In genomic region chr19:18273566-18274302, GRCh38 we compare ENCODE assay signal across 16 cellular contexts. TPM values are rescaled to one million over a fixed set of nuclear protein-coding genes. Genes with fewer than 3 reads are reported as not detected.
DNase-seq lines count a peak whose midpoint lies in the region; ATAC-seq, FAIRE-seq and TF ChIP-seq lines count a peak whose summit lies in the region.
"Had no signal": no experiment of that assay in that cellular context is flagged by ENCODE, and none has a peak within 500 bp of the region (broad histone marks: within the 10 kb centered on the region; RNA-seq: fewer than 3 reads in every experiment).

No MANE protein-coding gene starts in this region.

- TF ChIP-seq POLR2A in HCT116 (IDR thresholded peaks at IDR 0.05; ENCODE audit: borderline replicate concordance, extremely low read depth, insufficient read depth, insufficient read length) (no peak), testis (IDR thresholded peaks at IDR 0.05) (no peak)

- peaks cover 7% of the 10 kb centered on the region for H3K36me3 Mint-ChIP-seq in astrocyte (ENCODE audit: low read depth, unreplicated experiment)
- peaks cover 11% of the 10 kb centered on the region for H3K36me3 Mint-ChIP-seq in memory B cell

- no peak for FAIRE-seq in astrocyte (lab: Jason Lieb, UNC)
- FAIRE-seq: keratinocyte, RCC 7860 had no signal

- H3K4me3 ChIP-seq in HCT116 (replicated peaks in 1 of 2; ENCODE audit: low read depth in 1 of 2, low read length in 2 of 2) (peak overlapping the region; percentile 17 to 47), astrocyte (ENCODE audit: insufficient read depth, low read depth, low read length) (no peak overlapping the region), testis (no peak overlapping the region)
- H3K4me3 ChIP-seq: GM23338 had no signal

- CTCF ChIA-PET in HCT116 (lab: Charles Lee) = interaction anchor here (0.5 to 2.3 kb wide), 7 partner anchors 19 to 143 kb away, joined by 3 to 15 read pairs (median 3); a partner anchor contains a TSS

- H3K27ac Mint-ChIP-seq in astrocyte (ENCODE audit: unreplicated experiment) (peak overlapping the region; percentile 26), memory B cell (peak overlapping the region; percentile 82)
- H3K27ac Mint-ChIP-seq: activated CD8-positive, alpha-beta memory T cell treated with anti-CD3 and anti-CD28 coated beads, Interleukin-2, amount 10 ng/mL, durations not matched to agents 7 days and 5 days; GM23338 had no signal

- H3K4me1 Mint-ChIP-seq in astrocyte (ENCODE audit: low read depth, unreplicated experiment) = peaks cover 6% of the 10 kb centered on the region
- peaks cover 25% of the 10 kb centered on the region for H3K4me1 Mint-ChIP-seq in memory B cell

- POLR2A ChIA-PET in HCT116 (lab: Charles Lee) = interaction anchor here (0.7 to 5.3 kb wide), 8 partner anchors 18 to 115 kb away, joined by 3 to 24 read pairs (median 4); partner anchors contain the start of genes GDF15 and LSM4

- BruUV-seq in HCT116 (replicated peaks; lab: Mats Ljungman, UMichigan) = no TSS peak

- intact Hi-C loops in HCT116 (cut with micrococcal nuclease) = loop anchor here (1.0 to 2.0 kb wide), 2 partner anchors 31 to 81 kb away; no protein-coding TSS in a partner anchor
- intact Hi-C loops in testis (cut with DNase I; ENCODE audit: low total_unique reads) = no loop called here

- no peaks in the 10 kb centered on the region for H3K9me3 Mint-ChIP-seq in astrocyte (ENCODE audit: unreplicated experiment)
- H3K9me3 Mint-ChIP-seq in memory B cell = no peaks in the 10 kb centered on the region
- H3K9me3 Mint-ChIP-seq: GM23338 had no signal

- H3K79me2 ChIP-seq in HCT116 (ENCODE audit: insufficient read depth, low read length) (peaks cover 14% of the 10 kb centered on the region), astrocyte (ENCODE audit: insufficient read depth, low read length) (peaks cover 33% of the 10 kb centered on the region)

- H3K27ac ChIP-seq in HCT116 (ENCODE audit: low read depth, low read length) (peak overlapping the region; percentile 92), astrocyte (ENCODE audit: low read depth, low read length) (no peak overlapping the region), testis (peak overlapping the region; percentile 70 to 71)

- H3K9ac ChIP-seq in HCT116 (ENCODE audit: low read length) (peak overlapping the region; percentile 66), astrocyte (ENCODE audit: low read length) (no peak overlapping the region)

- no peak for TF ChIP-seq CTCF in HCT116 (IDR thresholded peaks at IDR 0.05 in 2 of 3, conservative IDR thresholded peaks at IDR 0.05 in 1 of 3; ENCODE audit: borderline replicate concordance in 1 of 3, insufficient read depth in 1 of 3, low read depth in 2 of 3, low read length in 2 of 3)
- TF ChIP-seq CTCF in astrocyte (IDR thresholded peaks at IDR 0.05; ENCODE audit: insufficient read depth, low read depth, low read length) = no peak
- no peak for TF ChIP-seq CTCF in testis (IDR thresholded peaks at IDR 0.05)

- RAD21 ChIA-PET in HCT116 (lab: Charles Lee; ENCODE audit: low non-redundant PET in 1 of 2, low total read pairs in 2 of 2, uncharacterized antibody in 2 of 2, unreplicated experiment in 2 of 2) = interaction anchor here (0.6 to 1.7 kb wide), 6 partner anchors 19 to 55 kb away, joined by 3 to 10 read pairs (median 3); no protein-coding TSS in a partner anchor

- H3K27me3 ChIP-seq in HCT116 (ENCODE audit: insufficient read depth, low read length) (no peaks in the 10 kb centered on the region), astrocyte (ENCODE audit: insufficient read depth, low read length) (no peaks in the 10 kb centered on the region), testis (no peaks in the 10 kb centered on the region)

- peak overlapping the region; percentile 87 for H3K4me2 ChIP-seq in HCT116 (ENCODE audit: low read length)
- no peak overlapping the region for H3K4me2 ChIP-seq in astrocyte (ENCODE audit: low read length)
- H3K4me2 ChIP-seq: GM23338 had no signal

- H2AFZ ChIP-seq in HCT116 (ENCODE audit: low read depth, low read length, poor library complexity, severe bottlenecking) (no peak overlapping the region), astrocyte (ENCODE audit: low read depth, low read length) (no peak overlapping the region)
- H2AFZ ChIP-seq: GM23338 had no signal

- H4K20me1 ChIP-seq in HCT116 (ENCODE audit: insufficient read depth) (no peaks in the 10 kb centered on the region), astrocyte (ENCODE audit: insufficient read depth, low read length) (peaks cover 55% of the 10 kb centered on the region)

- H3K9me2 ChIP-seq in HCT116 (ENCODE audit: insufficient read depth) = no peaks in the 10 kb centered on the region

- H3K4me1 ChIP-seq in HCT116 (ENCODE audit: control insufficient read depth in 1 of 2, insufficient read depth in 2 of 2, low read length in 2 of 2) (peaks cover 53 to 65% of the 10 kb centered on the region in 2 experiments), astrocyte (ENCODE audit: insufficient read depth, low read length) (peaks cover 30% of the 10 kb centered on the region), testis (peaks cover 25% of the 10 kb centered on the region)

- DNase-seq in HCT116 (ENCODE audit: low read depth, low spot score) = no peak
- DNase-seq in astrocyte (ENCODE audit: low read depth) = no peak
- peak in 1 of 2 donors; percentile 43 for DNase-seq in memory B cell (ENCODE audit: low spot score in 2 of 2)
- DNase-seq in testis = no peak
- DNase-seq in GF-D8 (lab: John Stamatoyannopoulos, UW) = no peak
- no peak for DNase-seq in activated naive CD4-positive, alpha-beta T cell treated with Interleukin-2 at 50 U/mL for 16 hours
- DNase-seq in T1000 (lab: John Stamatoyannopoulos, UW) = no peak
- DNase-seq: activated gamma-delta T cell treated with Interleukin-2 at 50 U/mL for 16 hours, glutamatergic neuron, NCI-H774, posterior cingulate gyrus had no signal

- H3K36me3 ChIP-seq in HCT116 (ENCODE audit: control insufficient read depth in 1 of 2, insufficient read depth in 2 of 2, low read length in 2 of 2) (0 out of 4 replicates have a peak, but pooled peaks cover 0 to 4% of the 10 kb centered on the region in 2 experiments), astrocyte (ENCODE audit: insufficient read depth, low read length) (peaks cover 4% of the 10 kb centered on the region), testis (ENCODE audit: low read depth, missing control alignments) (no peaks in the 10 kb centered on the region)

- WGBS in testis, 2 donors = 93 to 95% methylated on average over 13 to 14 of the region's 14 CpGs

- no peak for TF ChIP-seq RAD21 in HCT116 (IDR thresholded peaks at IDR 0.05; ENCODE audit: low read depth)

- H3K4me3 Mint-ChIP-seq in astrocyte (ENCODE audit: unreplicated experiment) = no peak overlapping the region
- H3K4me3 Mint-ChIP-seq in memory B cell = no peak overlapping the region
- H3K4me3 Mint-ChIP-seq: activated CD8-positive, alpha-beta memory T cell treated with anti-CD3 and anti-CD28 coated beads, Interleukin-2, amount 10 ng/mL, durations not matched to agents 7 days and 5 days; GM23338 had no signal

- H3K9me3 ChIP-seq in HCT116 (ENCODE audit: control insufficient read depth in 1 of 2, insufficient read depth in 1 of 2, low read depth in 1 of 2, low read length in 2 of 2) (no peaks in the 10 kb centered on the region), astrocyte (ENCODE audit: insufficient read depth, low read depth, low read length) (no peaks in the 10 kb centered on the region), testis (no peaks in the 10 kb centered on the region)

- H3K27me3 Mint-ChIP-seq in astrocyte (ENCODE audit: low read depth, unreplicated experiment) (no peaks in the 10 kb centered on the region), memory B cell (no peaks in the 10 kb centered on the region)
- H3K27me3 Mint-ChIP-seq: activated CD8-positive, alpha-beta memory T cell treated with anti-CD3 and anti-CD28 coated beads, Interleukin-2, amount 10 ng/mL, durations not matched to agents 7 days and 5 days had no signal

- ATAC-seq in HCT116 (no peak), memory B cell (ENCODE audit: low read depth) (no peak)

TF ChIP-seq in HCT116, 20 proteins besides CTCF, POLR2A, EP300 and RAD21 (continues in another document):
- TF ChIP-seq JUND (IDR thresholded peaks at IDR 0.05) (no peak), MAX (IDR thresholded peaks at IDR 0.05) (no peak), EZH2phosphoT487 (IDR thresholded peaks at IDR 0.05; ENCODE audit: borderline replicate concordance) (no peak)
- TF ChIP-seq, protein P1, sequence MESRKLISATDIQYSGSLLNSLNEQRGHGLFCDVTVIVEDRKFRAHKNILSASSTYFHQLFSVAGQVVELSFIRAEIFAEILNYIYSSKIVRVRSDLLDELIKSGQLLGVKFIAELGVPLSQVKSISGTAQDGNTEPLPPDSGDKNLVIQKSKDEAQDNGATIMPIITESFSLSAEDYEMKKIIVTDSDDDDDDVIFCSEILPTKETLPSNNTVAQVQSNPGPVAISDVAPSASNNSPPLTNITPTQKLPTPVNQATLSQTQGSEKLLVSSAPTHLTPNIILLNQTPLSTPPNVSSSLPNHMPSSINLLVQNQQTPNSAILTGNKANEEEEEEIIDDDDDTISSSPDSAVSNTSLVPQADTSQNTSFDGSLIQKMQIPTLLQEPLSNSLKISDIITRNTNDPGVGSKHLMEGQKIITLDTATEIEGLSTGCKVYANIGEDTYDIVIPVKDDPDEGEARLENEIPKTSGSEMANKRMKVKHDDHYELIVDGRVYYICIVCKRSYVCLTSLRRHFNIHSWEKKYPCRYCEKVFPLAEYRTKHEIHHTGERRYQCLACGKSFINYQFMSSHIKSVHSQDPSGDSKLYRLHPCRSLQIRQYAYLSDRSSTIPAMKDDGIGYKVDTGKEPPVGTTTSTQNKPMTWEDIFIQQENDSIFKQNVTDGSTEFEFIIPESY (IDR thresholded peaks at IDR 0.05; ENCODE audit: extremely low read depth, insufficient replicate concordance, low read length) = no peak

RNA-seq across cellular contexts. Expression of gene IQCN, which starts 0.5 kb away (rescaled TPM):
- 4.8 TPM for total RNA-seq in HCT116 (2021; ENCODE audit: unreplicated experiment)
- polyA plus RNA-seq in HCT116 (2012) = 1.9 and 2.7 TPM in 2 replicates
- 1.3 and 1.7 TPM in 2 replicates for total RNA-seq in astrocyte
- total RNA-seq in testis = 10 to 100 TPM; 30.1 to 62.3 TPM
- 88.1 TPM for polyA plus RNA-seq in testis (ENCODE audit: insufficient read depth, low read depth, low replicate concordance)
- polyA plus RNA-seq: GM23338, keratinocyte had no signal

RNA-seq across cellular contexts. Expression of gene JUND, which starts 7.7 kb away (rescaled TPM):
- total RNA-seq in HCT116 (2021; ENCODE audit: unreplicated experiment) (221 TPM), astrocyte (151 and 161 TPM in 2 replicates), testis (100 to 1,000 TPM; 615 to 654 TPM)
- 179 and 285 TPM in 2 replicates for polyA plus RNA-seq in HCT116 (2012)
- 96.4 TPM for polyA plus RNA-seq in testis (ENCODE audit: insufficient read depth, low read depth, low replicate concordance)

RNA-seq across cellular contexts. Expression of gene PDE4C, which starts 47.5 kb away (rescaled TPM):
- 1.5 TPM for total RNA-seq in HCT116 (2021; ENCODE audit: unreplicated experiment)
- 0.46 and 0.52 TPM in 2 replicates for polyA plus RNA-seq in HCT116 (2012)
- 0.64 and 0.70 TPM in 2 replicates for total RNA-seq in astrocyte
- total RNA-seq in testis = 10 to 100 TPM in 1 of 2 donors, 1 to 10 TPM in 1; 7.1 to 19.5 TPM
- polyA plus RNA-seq in testis (ENCODE audit: insufficient read depth, low read depth, low replicate concordance) = 5.7 TPM
- total RNA-seq: mononuclear cell had no signal
- polyA plus RNA-seq: keratinocyte had no signal

RNA-seq across cellular contexts. Expression of gene LSM4, which starts 49.1 kb away (rescaled TPM):
- total RNA-seq in HCT116 (2021; ENCODE audit: unreplicated experiment) (400 TPM), astrocyte (102 and 127 TPM in 2 replicates), testis (100 to 1,000 TPM; 212 to 241 TPM)
- 263 and 315 TPM in 2 replicates for polyA plus RNA-seq in HCT116 (2012)
- 196 TPM for polyA plus RNA-seq in testis (ENCODE audit: insufficient read depth, low read depth, low replicate concordance)

Comparison
In these comparisons a context has a peak if more than half of its experiments do, and no peak if none do; other contexts are left out.
1. H3K4me3 ChIP-seq: peak in HCT116 (2 of 2); none in astrocyte (single experiment) and testis (0 of 2).